ENCODE assay signal across 29 cellular contexts in genomic region chr20:50711113-50711825, GRCh38. TPM values are rescaled to one million over a fixed set of nuclear protein-coding genes. Genes with fewer than 3 reads are reported as not detected.
DNase-seq lines count a peak whose midpoint lies in the region; ATAC-seq and TF ChIP-seq lines count a peak whose summit lies in the region.
"Had no signal": no experiment of that assay in that cellular context is flagged by ENCODE, and none has a peak within 500 bp of the region (broad histone marks: within the 10 kb centered on the region; RNA-seq: fewer than 3 reads in every experiment).

No MANE protein-coding gene starts in this region.

- H3F3A ChIP-seq in GM23338 (replicated peaks; ENCODE audit: low read depth) = no peaks in the 10 kb centered on the region

- 68 to 75% (median 71%) methylated on average over 13 of the region's 13 CpGs for WGBS in stomach, 5 donors

- no peak for TF ChIP-seq CTCF in GM23338 (conservative IDR thresholded peaks at IDR 0.05; ENCODE audit: low read depth in 2 of 2)
- no peak for TF ChIP-seq CTCF in VCaP (conservative IDR thresholded peaks at IDR 0.05)
- TF ChIP-seq CTCF in lower lobe of right lung (IDR thresholded peaks at IDR 0.05) = no peak
- TF ChIP-seq CTCF in stomach (IDR thresholded peaks at IDR 0.05) = no peak

- no peak overlapping the region for H3K4me3 ChIP-seq in GM23338
- no peak overlapping the region for H3K4me3 ChIP-seq in lower lobe of right lung
- no peak overlapping the region for H3K4me3 ChIP-seq in stomach
- H3K4me3 ChIP-seq: MG63, pancreas, SK-N-MC, uterus had no signal

- no peaks in the 10 kb centered on the region for H3K4me1 ChIP-seq in GM23338 (ENCODE audit: insufficient read depth)
- H3K4me1 ChIP-seq in lower lobe of right lung = peaks cover 13% of the 10 kb centered on the region
- H3K4me1 ChIP-seq in stomach = peaks cover 7 to 45% (median 33%) of the 10 kb centered on the region in 4 donors
- H3K4me1 ChIP-seq: uterus had no signal

- no peaks in the 10 kb centered on the region for H3K9me3 Mint-ChIP-seq in GM23338
- H3K9me3 Mint-ChIP-seq: CD4-positive, alpha-beta T cell; H9; naive thymus-derived CD4-positive, alpha-beta T cell; stimulated activated naive B cell treated with anti-CD40 and anti-IgM and Interleukin-4, amounts not matched to agents 10 μg/mL and 1 μg/mL and 100 μg/mL, for 72 hours; T-helper 1 cell treated with Interleukin-12 subunit alpha and Interleukin-12 subunit beta and Interleukin-4 antibody, amounts not matched to agents 30 μg/mL and 1 μg/mL, for 36 hours had no signal

- no peak overlapping the region for H3K27ac Mint-ChIP-seq in GM23338
- H3K27ac Mint-ChIP-seq: activated CD4-positive, alpha-beta T cell treated with anti-CD3 and anti-CD28 coated beads for 36 hours; CD4-positive, alpha-beta T cell; H9; naive thymus-derived CD4-positive, alpha-beta T cell; stimulated activated naive B cell treated with anti-CD40 and anti-IgM and Interleukin-4, amounts not matched to agents 10 μg/mL and 1 μg/mL and 100 μg/mL, for 72 hours; T-helper 1 cell treated with Interleukin-12 subunit alpha and Interleukin-12 subunit beta and Interleukin-4 antibody, amounts not matched to agents 30 μg/mL and 1 μg/mL, for 36 hours had no signal

- H3K4me3 Mint-ChIP-seq in GM23338 = no peak overlapping the region
- H3K4me3 Mint-ChIP-seq: activated CD4-positive, alpha-beta T cell treated with anti-CD3 and anti-CD28 coated beads for 36 hours; CD4-positive, alpha-beta T cell; H9; naive thymus-derived CD4-positive, alpha-beta T cell; stimulated activated naive B cell treated with anti-CD40 and anti-IgM and Interleukin-4, amounts not matched to agents 10 μg/mL and 1 μg/mL and 100 μg/mL, for 72 hours; T-helper 1 cell treated with Interleukin-12 subunit alpha and Interleukin-12 subunit beta and Interleukin-4 antibody, amounts not matched to agents 30 μg/mL and 1 μg/mL, for 36 hours had no signal

- peak overlapping the region; percentile 84; the same call in 1 of the 2 replicates for H2AFZ ChIP-seq in GM23338

- H3K9me2 ChIP-seq in GM23338 (ENCODE audit: insufficient read depth) = no peaks in the 10 kb centered on the region

- H3K36me3 Mint-ChIP-seq in GM23338 (ENCODE audit: low read depth) = no peaks in the 10 kb centered on the region
- H3K36me3 Mint-ChIP-seq: stimulated activated naive B cell treated with anti-CD40 and anti-IgM and Interleukin-4, amounts not matched to agents 10 μg/mL and 1 μg/mL and 100 μg/mL, for 72 hours had no signal

- no peaks in the 10 kb centered on the region for H4K20me1 ChIP-seq in GM23338 (replicated peaks; ENCODE audit: insufficient read depth)

- TF ChIP-seq POLR2A in stomach (IDR thresholded peaks at IDR 0.05) = no peak

- DNase-seq in GM23338 (ENCODE audit: low spot score) (no peak), lower lobe of right lung (no peak), stomach (no peak), SHP77 treated with DMSO at 0.1 percent for 48 hours (lab: John Stamatoyannopoulos, UW) (no peak)
- no peak for DNase-seq in stimulated activated CD4-positive, alpha-beta T cell treated with anti-CD3 and anti-CD28 coated beads, Interleukin-12 subunit alpha, Interleukin-12 subunit beta, amount 100 ng/mL, for 4 hours
- DNase-seq: activated CD4-positive, alpha-beta T cell treated with anti-CD3 and anti-CD28 coated beads for 36 hours; activated gamma-delta T cell treated with Interleukin-2 at 50 U/mL for 16 hours; activated T-cell treated with anti-CD3 and anti-CD28 coated beads, Interleukin-2, amount 50 U/mL, for 1 hour; CD4-positive, alpha-beta T cell; cerebellar nuclear complex; GDM1; H9; KG1; midbrain; naive thymus-derived CD4-positive, alpha-beta T cell; NCI-H2029 treated with DMSO at 0.1 percent for 48 hours; NCI-H2227 treated with DMSO at 0.1 percent for 48 hours; RPMI8226; stimulated activated naive B cell treated with anti-CD40 and anti-IgM and Interleukin-4, amounts not matched to agents 10 μg/mL and 1 μg/mL and 100 μg/mL, for 72 hours; uterus had no signal

- peaks cover 2% of the 10 kb centered on the region for H3K27me3 Mint-ChIP-seq in GM23338 (ENCODE audit: insufficient read depth, low read depth, poor library complexity)

- H3K4me1 Mint-ChIP-seq in GM23338 = peaks cover 23% of the 10 kb centered on the region
- H3K4me1 Mint-ChIP-seq: activated CD4-positive, alpha-beta T cell treated with anti-CD3 and anti-CD28 coated beads for 36 hours; naive thymus-derived CD4-positive, alpha-beta T cell; stimulated activated naive B cell treated with anti-CD40 and anti-IgM and Interleukin-4, amounts not matched to agents 10 μg/mL and 1 μg/mL and 100 μg/mL, for 72 hours had no signal

- H3K27me3 ChIP-seq in GM23338 (ENCODE audit: insufficient read depth) = no peaks in the 10 kb centered on the region
- H3K27me3 ChIP-seq in lower lobe of right lung (ENCODE audit: low read depth) = no peaks in the 10 kb centered on the region
- H3K27me3 ChIP-seq in stomach = no peaks in the 10 kb centered on the region
- H3K27me3 ChIP-seq: MG63, pancreas, uterus had no signal

- no peak for TF ChIP-seq EP300 in stomach (IDR thresholded peaks at IDR 0.05)

- no peak overlapping the region for H3K4me2 ChIP-seq in GM23338

- H3K36me3 ChIP-seq in GM23338 (ENCODE audit: insufficient read depth) (no peaks in the 10 kb centered on the region), lower lobe of right lung (no peaks in the 10 kb centered on the region), stomach (no peaks in the 10 kb centered on the region)
- H3K36me3 ChIP-seq: MG63, pancreas, uterus had no signal

- H3K79me2 ChIP-seq in GM23338 (replicated peaks; ENCODE audit: insufficient read depth) = no peaks in the 10 kb centered on the region

- intact Hi-C loops in lower lobe of right lung (cut with DNase I) (no loop called here), stomach (cut with DNase I; ENCODE audit: low total_unique reads) (no loop called here)

- H3K9me3 ChIP-seq in lower lobe of right lung (no peaks in the 10 kb centered on the region), stomach (no peaks in the 10 kb centered on the region)
- H3K9me3 ChIP-seq: MG63, pancreas, uterus had no signal

- no peak overlapping the region for H3K27ac ChIP-seq in GM23338 (ENCODE audit: low read depth)
- peak overlapping the region; percentile 88 for H3K27ac ChIP-seq in VCaP
- H3K27ac ChIP-seq in lower lobe of right lung = peak overlapping the region; percentile 18
- peak overlapping the region; percentile 40 to 82 (median 50) for H3K27ac ChIP-seq in stomach
- H3K27ac ChIP-seq: SK-N-MC, uterus had no signal

- no peak for ATAC-seq in GM23338
- no peak for ATAC-seq in lower lobe of right lung
- no peak for ATAC-seq in GM18858 (IDR thresholded peaks at IDR 0.05; ENCODE audit: unreplicated experiment)
- ATAC-seq: activated CD4-positive, alpha-beta T cell treated with anti-CD3 and anti-CD28 coated beads for 36 hours; naive thymus-derived CD4-positive, alpha-beta T cell; stimulated activated naive B cell treated with anti-CD40 and anti-IgM and Interleukin-4, amounts not matched to agents 10 μg/mL and 1 μg/mL and 100 μg/mL, for 72 hours had no signal

TF ChIP-seq in GM23338, 12 proteins besides CTCF, POLR2A, EP300 and RAD21 (continues in another document):
- TF ChIP-seq NANOG (IDR thresholded peaks at IDR 0.05; ENCODE audit: borderline replicate concordance) = no peak
- TF ChIP-seq ZNF331 (CRISPR knock-in tag; IDR thresholded peaks at IDR 0.05; ENCODE audit: low read depth) = no peak

RNA-seq across cellular contexts. Expression of gene RIPOR3, which starts 19.9 kb away (rescaled TPM):
- 6.0 and 6.3 TPM in 2 replicates for total RNA-seq in GM23338 (2014; rRNA removed; shearing (Covaris generic))
- 3.9 and 4.9 TPM in 2 replicates for polyA plus RNA-seq in GM23338 (2016; fragmentation: Nextera tagmentation; extraction: Ambion mirVana)
- 11.0 TPM for total RNA-seq in lower lobe of right lung
- 10 to 100 TPM in 3 of 5 donors, 1 to 10 TPM in 2; 8.1 to 61.1 (median 13.4) TPM for total RNA-seq in stomach
- 1 to 10 TPM; 4.4 to 5.9 (median 5.8) TPM for polyA plus RNA-seq in stomach
- total RNA-seq: activated CD4-positive, alpha-beta T cell treated with anti-CD3 and anti-CD28 coated beads for 36 hours; activated CD8-positive, alpha-beta memory T cell treated with anti-CD3 and anti-CD28 coated beads for 36 hours; CD4-positive, alpha-beta T cell; dermis microvascular lymphatic vessel endothelial cell; HT1080 had no signal

RNA-seq across cellular contexts. Expression of gene PARD6B, which starts 20.1 kb away (rescaled TPM):
- total RNA-seq in GM23338 (2014; rRNA removed; shearing (Covaris generic)) = 29.2 and 39.7 TPM in 2 replicates
- polyA plus RNA-seq in GM23338 (2016; fragmentation: Nextera tagmentation; extraction: Ambion mirVana) (20.0 and 23.5 TPM in 2 replicates), stomach (1 to 10 TPM; 3.2 to 6.0 (median 3.7) TPM)
- total RNA-seq in lower lobe of right lung (32.5 TPM), stomach (10 to 100 TPM in 4 of 5 donors, 1 to 10 TPM in 1; 5.4 to 69.5 (median 22.6) TPM)
